ENCODE assay signal across 13 cellular contexts in genomic region chr4:2944882-2945526, GRCh38.
"Had no signal": no experiment of that assay in that cellular context is flagged by ENCODE, and none has a peak within 500 bp of the region (broad histone marks: within the 10 kb centered on the region; RNA-seq: fewer than 3 reads in every experiment).

No MANE protein-coding gene starts in this region.

- H3K4me3 ChIP-seq: adrenal gland, gastroesophageal sphincter, lung, pancreas had no signal

- H3K27ac ChIP-seq: adrenal gland, gastroesophageal sphincter, pancreas had no signal

- DNase-seq: activated B cell treated with CpG ODN at 0.5 μM for 24 hours; activated CD4-positive, alpha-beta T cell treated with anti-CD3 and anti-CD28 coated beads, Interleukin-2, amount 50 U/mL, for 1 hour; activated naive CD4-positive, alpha-beta T cell treated with anti-CD3 and anti-CD28 coated beads for 36 hours; left cardiac atrium; midbrain; stimulated activated CD4-positive, alpha-beta T cell treated with anti-CD3 and anti-CD28 coated beads, Interleukin-4, amount 100 ng/mL, for 1 hour; SW 1271 had no signal

- H3K27me3 ChIP-seq: adrenal gland, gastroesophageal sphincter, pancreas had no signal

- ATAC-seq: gastroesophageal sphincter, left cardiac atrium, pancreas had no signal

- H3K4me1 ChIP-seq: adrenal gland, gastroesophageal sphincter, pancreas had no signal

- H3K9me3 ChIP-seq: adrenal gland, gastroesophageal sphincter, pancreas had no signal

- FAIRE-seq: endometrium, pancreas, TTC549 had no signal
